In genomic region chr1:30684259-30684658, GRCh38 we compare ENCODE assay signal across 1 cellular context.
TF ChIP-seq lines count a peak whose summit lies in the region.

No MANE protein-coding gene starts in this region.

TF ChIP-seq in HCT116, 20 proteins besides CTCF, POLR2A, EP300 and RAD21:
- TF ChIP-seq FOSL1 (IDR thresholded peaks at IDR 0.05; ENCODE audit: low read depth): no peak
- no peak for TF ChIP-seq CEBPB (IDR thresholded peaks at IDR 0.05; ENCODE audit: low read depth)
- TF ChIP-seq ZNF274 (IDR thresholded peaks at IDR 0.05; ENCODE audit: low read depth, low read length): no peak
- TF ChIP-seq CBX3 (IDR thresholded peaks at IDR 0.05; ENCODE audit: low read depth): no peak
- TF ChIP-seq ELF1 (IDR thresholded peaks at IDR 0.05; ENCODE audit: borderline replicate concordance, low read depth): no peak
- TF ChIP-seq ZFX (IDR thresholded peaks at IDR 0.05): no peak
- no peak for TF ChIP-seq JUND (IDR thresholded peaks at IDR 0.05)
- no peak for TF ChIP-seq POLR2AphosphoS5 (IDR thresholded peaks at IDR 0.05; ENCODE audit: low read depth, low read length)
- TF ChIP-seq TCF7L2 (IDR thresholded peaks at IDR 0.05; ENCODE audit: borderline replicate concordance, extremely low read depth, insufficient read depth, insufficient read length): no peak
- TF ChIP-seq, protein P1, sequence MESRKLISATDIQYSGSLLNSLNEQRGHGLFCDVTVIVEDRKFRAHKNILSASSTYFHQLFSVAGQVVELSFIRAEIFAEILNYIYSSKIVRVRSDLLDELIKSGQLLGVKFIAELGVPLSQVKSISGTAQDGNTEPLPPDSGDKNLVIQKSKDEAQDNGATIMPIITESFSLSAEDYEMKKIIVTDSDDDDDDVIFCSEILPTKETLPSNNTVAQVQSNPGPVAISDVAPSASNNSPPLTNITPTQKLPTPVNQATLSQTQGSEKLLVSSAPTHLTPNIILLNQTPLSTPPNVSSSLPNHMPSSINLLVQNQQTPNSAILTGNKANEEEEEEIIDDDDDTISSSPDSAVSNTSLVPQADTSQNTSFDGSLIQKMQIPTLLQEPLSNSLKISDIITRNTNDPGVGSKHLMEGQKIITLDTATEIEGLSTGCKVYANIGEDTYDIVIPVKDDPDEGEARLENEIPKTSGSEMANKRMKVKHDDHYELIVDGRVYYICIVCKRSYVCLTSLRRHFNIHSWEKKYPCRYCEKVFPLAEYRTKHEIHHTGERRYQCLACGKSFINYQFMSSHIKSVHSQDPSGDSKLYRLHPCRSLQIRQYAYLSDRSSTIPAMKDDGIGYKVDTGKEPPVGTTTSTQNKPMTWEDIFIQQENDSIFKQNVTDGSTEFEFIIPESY (IDR thresholded peaks at IDR 0.05; ENCODE audit: extremely low read depth, insufficient replicate concordance, low read length): no peak
- TF ChIP-seq SRF (IDR thresholded peaks at IDR 0.05; ENCODE audit: low read depth): no peak
- TF ChIP-seq YY1 (IDR thresholded peaks at IDR 0.05; ENCODE audit: extremely low read depth, insufficient replicate concordance, low read depth, low read length): no peak
- TF ChIP-seq MAX (IDR thresholded peaks at IDR 0.05): no peak
- TF ChIP-seq SP1 (IDR thresholded peaks at IDR 0.05; ENCODE audit: low read depth): no peak
- TF ChIP-seq EZH2 (IDR thresholded peaks at IDR 0.05): no peak
- no peak for TF ChIP-seq REST (IDR thresholded peaks at IDR 0.05; ENCODE audit: low read depth)
- TF ChIP-seq SIN3A (IDR thresholded peaks at IDR 0.05; ENCODE audit: low read depth): no peak
